In genomic region chr17:76736349-76737081, GRCh38 we compare ENCODE assay signal across 7 cellular contexts. TPM values are rescaled to one million over a fixed set of nuclear protein-coding genes. Genes with fewer than 3 reads are reported as not detected.
A peak's percentile ranks its signal among the peaks of the same experiment; 100 is the strongest.
DNase-seq lines count a peak whose midpoint lies in the region; ATAC-seq lines count a peak whose summit lies in the region.

No MANE protein-coding gene starts in this region.

- DNase-seq in NCI-H526 treated with DMSO at 0.1 percent for 48 hours (lab: John Stamatoyannopoulos, UW) = peak; percentile 19
- peak; percentile 64 to 75 for DNase-seq in activated T-cell treated with anti-CD3 and anti-CD28 coated beads, Interleukin-2, amount 50 U/mL, for 48 hours

- H3K9me3 Mint-ChIP-seq in stimulated activated naive CD8-positive, alpha-beta T cell treated with anti-CD3 and anti-CD28 coated beads, Interleukin-15, Interleukin-2, amounts not matched to agents 100 ng/mL and 50 ng/mL, for 24 hours = no peaks in the 10 kb centered on the region

- H3K4me1 ChIP-seq in muscle layer of duodenum (ENCODE audit: control insufficient read depth in 1 of 2, insufficient read depth in 2 of 2, low read length in 2 of 2) = peaks cover 40 to 73% of the 10 kb centered on the region in 2 donors

- H3K9me3 ChIP-seq in muscle layer of duodenum (ENCODE audit: control insufficient read depth in 1 of 2, low read length in 2 of 2) = no peaks in the 10 kb centered on the region

- H3K27me3 Mint-ChIP-seq in stimulated activated naive CD8-positive, alpha-beta T cell treated with anti-CD3 and anti-CD28 coated beads, Interleukin-15, Interleukin-2, amounts not matched to agents 100 ng/mL and 50 ng/mL, for 24 hours = no peaks in the 10 kb centered on the region

- H3K36me3 ChIP-seq in muscle layer of duodenum (ENCODE audit: control insufficient read depth in 1 of 2, insufficient read depth in 2 of 2, low read length in 2 of 2) = peaks cover 36 to 43% of the 10 kb centered on the region in 2 donors

- peaks cover 50% of the 10 kb centered on the region for H3K36me3 Mint-ChIP-seq in stimulated activated naive CD8-positive, alpha-beta T cell treated with anti-CD3 and anti-CD28 coated beads, Interleukin-15, Interleukin-2, amounts not matched to agents 100 ng/mL and 50 ng/mL, for 24 hours (ENCODE audit: low read depth)

- H3K4me3 ChIP-seq in muscle layer of duodenum (ENCODE audit: low read depth in 1 of 2, low read length in 2 of 2) = peak overlapping the region; percentile 81 to 99

- peak overlapping the region; percentile 96 for H3K4me3 Mint-ChIP-seq in stimulated activated naive CD8-positive, alpha-beta T cell treated with anti-CD3 and anti-CD28 coated beads, Interleukin-15, Interleukin-2, amounts not matched to agents 100 ng/mL and 50 ng/mL, for 24 hours

- peak overlapping the region; percentile 99 for H3K27ac Mint-ChIP-seq in stimulated activated naive CD8-positive, alpha-beta T cell treated with anti-CD3 and anti-CD28 coated beads, Interleukin-15, Interleukin-2, amounts not matched to agents 100 ng/mL and 50 ng/mL, for 24 hours

- H3K27me3 ChIP-seq in muscle layer of duodenum (ENCODE audit: low read depth, low read length) = no peaks in the 10 kb centered on the region

- H3K27ac ChIP-seq in muscle layer of duodenum (ENCODE audit: low read length) = peak overlapping the region; percentile 97

- peaks cover 50% of the 10 kb centered on the region for H3K4me1 Mint-ChIP-seq in stimulated activated naive CD8-positive, alpha-beta T cell treated with anti-CD3 and anti-CD28 coated beads, Interleukin-15, Interleukin-2, amounts not matched to agents 100 ng/mL and 50 ng/mL, for 24 hours (ENCODE audit: low read depth)

- peak; percentile 14 for ATAC-seq in GM18502 (IDR thresholded peaks at IDR 0.05; ENCODE audit: poor library complexity, unreplicated experiment)
- peak; percentile 20 for ATAC-seq in HG02798 (IDR thresholded peaks at IDR 0.05; ENCODE audit: poor library complexity, unreplicated experiment)
- peak; percentile 44 for ATAC-seq in esophagus mucosa

RNA-seq across cellular contexts. Expression of gene SRSF2, which starts 0.6 kb away (rescaled TPM):
- 162 TPM for total RNA-seq in esophagus mucosa

RNA-seq across cellular contexts. Expression of gene MFSD11, which starts 1.4 kb away (rescaled TPM):
- 22.6 TPM for total RNA-seq in esophagus mucosa

RNA-seq across cellular contexts. Expression of gene METTL23, which starts 9.9 kb away (rescaled TPM):
- 17.8 TPM for total RNA-seq in esophagus mucosa

RNA-seq across cellular contexts. Expression of gene JMJD6, which starts 10.1 kb away (rescaled TPM):
- total RNA-seq in esophagus mucosa = 11.0 TPM

RNA-seq across cellular contexts. Expression of gene MXRA7, which starts 25.8 kb away (rescaled TPM):
- total RNA-seq in esophagus mucosa = 32.3 TPM

Comparison
In these comparisons a context has a peak if more than half of its experiments do, and no peak if none do; other contexts are left out.
1. Peak in every context shown above with its lines: DNase-seq, ATAC-seq, H3K4me3 ChIP-seq and H3K27ac ChIP-seq.